Comparison of ENCODE assay signal across 1 cellular context in genomic region chr13:94233831-94234230, GRCh38.
TF ChIP-seq lines count a peak whose summit lies in the region.

No MANE protein-coding gene starts in this region.

TF ChIP-seq in IMR-90, 13 proteins besides CTCF, POLR2A, EP300 and RAD21 (continued from another document):
- TF ChIP-seq ELK1 (IDR thresholded peaks at IDR 0.05; ENCODE audit: borderline replicate concordance, low read depth, low read length) = no peak
- no peak for TF ChIP-seq CEBPB (IDR thresholded peaks at IDR 0.05; ENCODE audit: low read depth, low read length)
- TF ChIP-seq NFE2L2 (IDR thresholded peaks at IDR 0.05; ENCODE audit: low read depth, low read length) = no peak
- TF ChIP-seq BHLHE40 (IDR thresholded peaks at IDR 0.05; ENCODE audit: low read depth, low read length) = no peak
- no peak for TF ChIP-seq MXI1 (IDR thresholded peaks at IDR 0.05; ENCODE audit: borderline replicate concordance, low read depth, low read length)
- no peak for TF ChIP-seq CHD1 (IDR thresholded peaks at IDR 0.05; ENCODE audit: low read depth, low read length)
- no peak for TF ChIP-seq SMC3 (IDR thresholded peaks at IDR 0.05; ENCODE audit: low read depth, low read length)
- TF ChIP-seq USF2 (IDR thresholded peaks at IDR 0.05; ENCODE audit: low read depth, low read length) = no peak
